Comparison of ENCODE assay signal across 26 cellular contexts in the genomic region with DNA sequence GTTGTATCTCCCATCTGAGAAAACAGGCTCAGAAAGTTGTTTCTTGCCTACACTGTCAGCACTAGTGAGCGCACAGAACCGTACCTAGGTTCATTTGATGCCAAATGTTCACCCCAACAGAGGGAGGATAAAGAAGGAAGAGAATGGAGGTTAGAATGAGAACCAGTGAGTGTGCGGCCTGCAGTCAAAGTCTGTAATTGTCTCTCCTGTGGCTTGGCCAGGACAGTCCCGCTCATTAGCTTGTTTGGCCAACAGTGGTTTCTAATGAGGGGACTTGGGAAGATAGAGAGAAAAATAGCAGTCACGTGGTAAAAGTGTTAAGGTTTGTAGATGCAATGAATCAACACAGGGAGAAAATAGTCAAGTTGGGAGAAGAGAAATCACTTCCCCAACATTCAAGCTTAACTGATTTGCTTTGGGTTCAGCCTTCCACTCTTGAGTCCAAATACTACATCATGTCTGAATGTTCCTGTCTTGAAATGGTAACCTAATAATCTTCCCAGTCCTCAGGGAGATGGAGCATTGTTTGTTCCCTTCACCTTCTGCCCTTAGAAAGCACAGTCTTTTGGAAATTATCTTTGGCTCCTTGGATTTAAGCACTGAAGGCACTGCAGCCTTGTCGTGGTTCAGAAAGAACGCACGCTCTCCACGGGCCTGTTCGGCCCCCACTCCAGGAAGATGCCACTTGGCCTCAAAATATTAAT.
DNase-seq lines count a peak whose midpoint lies in the region; ATAC-seq and TF ChIP-seq lines count a peak whose summit lies in the region.
"Had no signal": no experiment of that assay in that cellular context is flagged by ENCODE, and none has a peak within 500 bp of the region (broad histone marks: within the 10 kb centered on the region; RNA-seq: fewer than 3 reads in every experiment).

No MANE protein-coding gene starts in this region.

- DNase-seq in Right ventricle myocardium superior (no peak), Right ventricle myocardium inferior (ENCODE audit: missing footprints) (no peak), esophagus muscularis mucosa (ENCODE audit: extremely low spot score) (peak; percentile 57), sciatic nerve (ENCODE audit: low spot score) (no peak), vagina (ENCODE audit: extremely low spot score in 2 of 2) (peak in 1 of 2 donors; percentile 16), OCI-M2 (lab: John Stamatoyannopoulos, UW; ENCODE audit: unreplicated experiment) (no peak), ecto neural progenitor cell (ENCODE audit: low spot score) (no peak)
- no peak for DNase-seq in effector CD8-positive, alpha-beta T cell (lab: John Stamatoyannopoulos, UW)
- DNase-seq: activated CD4-positive, alpha-beta T cell treated with anti-CD3 and anti-CD28 coated beads, Interleukin-2, amount 50 U/mL, for 1 hour; activated CD8-positive, alpha-beta memory T cell treated with anti-CD3 and anti-CD28 coated beads, Interleukin-2, amount 10 ng/mL, durations not matched to agents 7 days and 5 days; activated T-cell treated with anti-CD3 and anti-CD28 coated beads, Interleukin-2, amount 50 U/mL, for 72 hours; CD4-positive, CD25-positive, alpha-beta regulatory T cell; central memory CD4-positive, alpha-beta T cell; DMS79 treated with DMSO at 0.1 percent for 48 hours; GDM1; GOT3; left colon; NCI-H1092 treated with DMSO at 0.1 percent for 48 hours; NCI-H187 treated with DMSO at 0.1 percent for 48 hours; NCI-H2171; stimulated activated CD4-positive, alpha-beta T cell treated with anti-CD3 and anti-CD28 coated beads, Interleukin-2, amount 100 ng/mL, for 48 hours; stomach; T-cell; upper lobe of left lung had no signal

- H3K36me3 ChIP-seq in esophagus muscularis mucosa (no peaks in the 10 kb centered on the region), vagina (no peaks in the 10 kb centered on the region)
- H3K36me3 ChIP-seq: pancreas, stomach, upper lobe of left lung had no signal

- TF ChIP-seq POLR2A in esophagus muscularis mucosa (IDR thresholded peaks at IDR 0.05; ENCODE audit: low read depth) = no peak
- no peak for TF ChIP-seq POLR2A in vagina (IDR thresholded peaks at IDR 0.05)

- no peak for TF ChIP-seq CTCF in esophagus muscularis mucosa (IDR thresholded peaks at IDR 0.05)
- no peak for TF ChIP-seq CTCF in vagina (IDR thresholded peaks at IDR 0.05)

- intact Hi-C loops in Right ventricle myocardium superior (cut with DNase I) = no loop called here
- intact Hi-C loops in Right ventricle myocardium inferior (cut with DNase I) = no loop called here
- intact Hi-C loops in esophagus muscularis mucosa (cut with DNase I) = no loop called here
- intact Hi-C loops in sciatic nerve (cut with DNase I) = no loop called here
- intact Hi-C loops in vagina (cut with DNase I) = no loop called here

- TF ChIP-seq EP300 in esophagus muscularis mucosa (IDR thresholded peaks at IDR 0.05) = no peak

- H3K4me3 ChIP-seq in esophagus muscularis mucosa = no peak overlapping the region
- H3K4me3 ChIP-seq in vagina = no peak overlapping the region
- H3K4me3 ChIP-seq: pancreas, stomach, upper lobe of left lung had no signal

- no peaks in the 10 kb centered on the region for H3K27me3 ChIP-seq in esophagus muscularis mucosa
- H3K27me3 ChIP-seq in vagina = no peaks in the 10 kb centered on the region
- H3K27me3 ChIP-seq: pancreas, stomach, upper lobe of left lung had no signal

- H3K27ac ChIP-seq in esophagus muscularis mucosa (replicated peaks in 1 of 4) (peak overlapping the region in 2 of 4 donors; percentile 44 to 47), vagina (peak overlapping the region; percentile 20)
- H3K27ac ChIP-seq: upper lobe of left lung had no signal

- no peaks in the 10 kb centered on the region for H3K9me3 ChIP-seq in esophagus muscularis mucosa
- H3K9me3 ChIP-seq in vagina = no peaks in the 10 kb centered on the region
- H3K9me3 ChIP-seq: pancreas, stomach, upper lobe of left lung had no signal

- ATAC-seq in Right ventricle myocardium superior (ENCODE audit: poor library complexity) (peak; percentile 24), Right ventricle myocardium inferior (no peak), sciatic nerve (peak; percentile 86)
- ATAC-seq: activated CD8-positive, alpha-beta memory T cell treated with anti-CD3 and anti-CD28 coated beads, Interleukin-2, amount 10 ng/mL, durations not matched to agents 7 days and 5 days; activated T-cell treated with anti-CD3 and anti-CD28 coated beads, Interleukin-2, amount 50 U/mL, for 72 hours; left colon; T-cell; WTC11 had no signal

- WGBS in esophagus muscularis mucosa = 72% methylated on average over 10 of the region's 10 CpGs

- peaks cover 0 to 22% (median 16%) of the 10 kb centered on the region in 4 donors for H3K4me1 ChIP-seq in esophagus muscularis mucosa
- H3K4me1 ChIP-seq in vagina = peaks cover 21% of the 10 kb centered on the region
